In the genomic region with DNA sequence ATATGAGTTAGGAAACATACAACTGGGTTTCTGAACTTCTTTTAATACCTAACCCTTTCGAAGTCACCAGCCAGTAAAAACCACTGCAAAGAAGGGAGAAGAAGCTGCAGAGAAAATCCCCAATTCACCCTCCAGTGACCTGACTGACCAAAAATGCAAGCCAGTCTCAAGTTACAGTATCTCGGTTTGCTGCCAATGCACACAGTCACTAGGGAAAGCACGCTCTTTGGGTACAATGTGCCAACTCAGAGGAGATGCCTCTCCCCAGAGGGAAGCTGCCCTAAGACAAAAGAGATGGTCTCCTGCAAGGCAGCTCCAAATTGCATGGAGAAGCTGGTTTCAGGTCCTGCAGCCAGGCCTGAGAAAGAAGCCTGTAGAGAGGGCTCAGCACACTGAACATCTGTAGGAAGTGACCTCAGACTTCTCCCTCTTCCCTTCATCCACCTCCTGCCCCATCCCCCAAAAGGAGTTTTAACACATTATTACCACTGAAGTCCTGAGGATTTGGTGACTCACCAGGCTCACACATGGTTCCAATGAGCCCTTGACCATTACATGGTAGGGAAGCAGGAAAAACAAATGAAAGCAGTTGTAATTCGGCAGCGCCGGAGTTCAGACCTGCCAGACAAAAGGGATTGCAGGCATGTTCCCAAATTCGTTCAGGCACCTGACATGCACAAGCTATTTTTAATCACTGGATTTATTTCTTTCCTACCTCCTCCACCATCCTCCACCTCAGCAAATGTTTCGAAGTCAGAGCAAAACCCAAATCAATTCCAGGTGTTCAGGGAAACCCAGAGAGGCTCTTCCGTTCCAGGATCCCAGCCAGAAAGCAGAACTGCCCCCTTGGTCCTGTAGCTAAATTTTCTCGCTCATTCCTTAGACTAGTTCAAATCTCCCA, we compare ENCODE assay signal across 8 cellular contexts.
A peak's percentile ranks its signal among the peaks of the same experiment; 100 is the strongest.
DNase-seq lines count a peak whose midpoint lies in the region; ATAC-seq and TF ChIP-seq lines count a peak whose summit lies in the region.

No MANE protein-coding gene starts in this region.

- POLR2A ChIA-PET in activated CD4-positive, alpha-beta memory T cell treated with anti-CD3 and anti-CD28 coated beads, Interleukin-2, amount 10 ng/mL, durations not matched to agents 7 days and 5 days (lab: Charles Lee), result interaction anchor here (1.0 to 31.4 kb wide), 9 partner anchors 10 to 228 kb away, joined by 3 to 1025 read pairs (median 11); no protein-coding TSS in a partner anchor

- intact Hi-C loops in heart left ventricle (cut with DNase I), result no loop called here

- CTCF ChIA-PET in activated CD4-positive, alpha-beta memory T cell treated with anti-CD3 and anti-CD28 coated beads, Interleukin-2, amount 10 ng/mL, durations not matched to agents 7 days and 5 days (lab: Charles Lee), result interaction anchor here (0.8 to 5.3 kb wide), 10 partner anchors 9 to 207 kb away, joined by 3 to 28 read pairs (median 3); no protein-coding TSS in a partner anchor

- H3K27me3 Mint-ChIP-seq in activated CD4-positive, alpha-beta memory T cell treated with anti-CD3 and anti-CD28 coated beads, Interleukin-2, amount 10 ng/mL, durations not matched to agents 7 days and 5 days, result no peaks in the 10 kb centered on the region
- H3K27me3 Mint-ChIP-seq in stimulated activated memory B cell treated with anti-CD40 and anti-IgM and Interleukin-4, amounts not matched to agents 10 μg/mL and 1 μg/mL and 100 μg/mL, for 72 hours, result no peaks in the 10 kb centered on the region

- WGBS in heart left ventricle, 4 donors, result 9 to 16% (median 12%) methylated on average over 10 of the region's 10 CpGs

- peaks cover 49 to 100% (median 99%) of the 10 kb centered on the region in 12 donors for H3K4me1 ChIP-seq in heart left ventricle

- peak overlapping the region; percentile 51 to 96 (median 80) for H3K27ac ChIP-seq in heart left ventricle

- H3K9me3 ChIP-seq in heart left ventricle, result no peaks in the 10 kb centered on the region

- no peak for TF ChIP-seq POLR2A in heart left ventricle (IDR thresholded peaks at IDR 0.05)

- H3K4me3 Mint-ChIP-seq in activated CD4-positive, alpha-beta memory T cell treated with anti-CD3 and anti-CD28 coated beads, Interleukin-2, amount 10 ng/mL, durations not matched to agents 7 days and 5 days, result peak overlapping the region; percentile 58
- H3K4me3 Mint-ChIP-seq in stimulated activated memory B cell treated with anti-CD40 and anti-IgM and Interleukin-4, amounts not matched to agents 10 μg/mL and 1 μg/mL and 100 μg/mL, for 72 hours, result peak overlapping the region; percentile 46

- peaks cover 93% of the 10 kb centered on the region for H3K36me3 Mint-ChIP-seq in activated CD4-positive, alpha-beta memory T cell treated with anti-CD3 and anti-CD28 coated beads, Interleukin-2, amount 10 ng/mL, durations not matched to agents 7 days and 5 days (ENCODE audit: low read depth)
- H3K36me3 Mint-ChIP-seq in stimulated activated memory B cell treated with anti-CD40 and anti-IgM and Interleukin-4, amounts not matched to agents 10 μg/mL and 1 μg/mL and 100 μg/mL, for 72 hours, result peaks cover 44% of the 10 kb centered on the region

- no peak for TF ChIP-seq CTCF in heart left ventricle (IDR thresholded peaks at IDR 0.05)

- peak overlapping the region; percentile 87 for H3K27ac Mint-ChIP-seq in activated CD4-positive, alpha-beta memory T cell treated with anti-CD3 and anti-CD28 coated beads, Interleukin-2, amount 10 ng/mL, durations not matched to agents 7 days and 5 days
- peak overlapping the region; percentile 92 for H3K27ac Mint-ChIP-seq in stimulated activated memory B cell treated with anti-CD40 and anti-IgM and Interleukin-4, amounts not matched to agents 10 μg/mL and 1 μg/mL and 100 μg/mL, for 72 hours

- no peaks in the 10 kb centered on the region for H3K36me3 ChIP-seq in heart left ventricle

- DNase-seq in GM03348 (ENCODE audit: low spot score) (peak; percentile 76), HPDE6-E6E7 (ENCODE audit: extremely low spot score) (peak; percentile 44), heart left ventricle (peak in 4 of 5 donors; percentile 45 to 64 (median 59)), GM19240 (ENCODE audit: insufficient read length, low spot score) (no peak)
- DNase-seq in activated CD4-positive, alpha-beta memory T cell treated with anti-CD3 and anti-CD28 coated beads, Interleukin-2, amount 10 ng/mL, durations not matched to agents 7 days and 5 days, result no peak
- DNase-seq in activated CD4-positive, CD25-positive, alpha-beta regulatory T cell treated with anti-CD3 and anti-CD28 coated beads, Interleukin-2, amount 50 U/mL, for 72 hours, result no peak

- peak overlapping the region in 10 of 12 donors; percentile 3 to 37 (median 28) for H3K4me3 ChIP-seq in heart left ventricle

- no peaks in the 10 kb centered on the region for H3K27me3 ChIP-seq in heart left ventricle

- no peaks in the 10 kb centered on the region for H3K9me3 Mint-ChIP-seq in activated CD4-positive, alpha-beta memory T cell treated with anti-CD3 and anti-CD28 coated beads, Interleukin-2, amount 10 ng/mL, durations not matched to agents 7 days and 5 days
- no peaks in the 10 kb centered on the region for H3K9me3 Mint-ChIP-seq in stimulated activated memory B cell treated with anti-CD40 and anti-IgM and Interleukin-4, amounts not matched to agents 10 μg/mL and 1 μg/mL and 100 μg/mL, for 72 hours

- peaks cover 96% of the 10 kb centered on the region for H3K4me1 Mint-ChIP-seq in activated CD4-positive, alpha-beta memory T cell treated with anti-CD3 and anti-CD28 coated beads, Interleukin-2, amount 10 ng/mL, durations not matched to agents 7 days and 5 days
- H3K4me1 Mint-ChIP-seq in stimulated activated memory B cell treated with anti-CD40 and anti-IgM and Interleukin-4, amounts not matched to agents 10 μg/mL and 1 μg/mL and 100 μg/mL, for 72 hours, result peaks cover 92% of the 10 kb centered on the region

- ATAC-seq in GM21367 (IDR thresholded peaks at IDR 0.05; ENCODE audit: unreplicated experiment), result peak; percentile 49
- peak; percentile 52 to 79 (median 76) for ATAC-seq in heart left ventricle
- ATAC-seq in stimulated activated memory B cell treated with anti-CD40 and anti-IgM and Interleukin-4, amounts not matched to agents 10 μg/mL and 1 μg/mL and 100 μg/mL, for 72 hours, result peak; percentile 92

Comparison
In these comparisons a context has a peak if more than half of its experiments do, and no peak if none do; other contexts are left out.
1. DNase-seq: peak in GM03348 (single experiment), HPDE6-E6E7 (single experiment) and heart left ventricle (4 of 5); none in activated CD4-positive, alpha-beta memory T cell treated with anti-CD3 and anti-CD28 coated beads, Interleukin-2, amount 10 ng/mL, durations not matched to agents 7 days and 5 days (single experiment), GM19240 (single experiment) and activated CD4-positive, CD25-positive, alpha-beta regulatory T cell treated with anti-CD3 and anti-CD28 coated beads, Interleukin-2, amount 50 U/mL, for 72 hours (single experiment).
2. Peak in every context shown above with its lines, with median percentiles within 50 percentile points of each other: ATAC-seq.